ENCODE assay signal across 27 cellular contexts in the genomic region with DNA sequence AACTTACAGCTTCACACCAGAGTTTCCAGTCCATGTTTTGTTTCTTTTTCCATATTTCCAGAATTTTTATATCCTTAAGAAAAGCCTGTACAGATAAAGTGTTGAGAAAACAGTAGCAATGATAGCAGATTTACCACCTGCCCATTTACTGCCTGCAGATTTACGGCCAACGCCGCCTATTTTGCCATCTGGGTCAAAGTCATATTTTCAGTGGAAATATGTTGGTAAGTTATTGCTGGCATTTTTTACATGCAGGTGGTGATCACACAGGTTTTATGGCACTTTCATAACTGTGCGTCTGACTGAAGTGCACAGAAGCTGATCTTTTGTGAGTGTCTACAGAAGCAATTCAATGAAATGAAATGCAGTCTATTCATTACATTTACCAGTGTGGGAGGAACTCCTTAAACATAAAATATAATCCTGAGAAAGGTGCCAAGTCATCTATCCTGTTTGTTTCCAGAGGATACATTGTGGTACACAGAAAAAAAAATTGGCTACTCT.
"Had no signal": no experiment of that assay in that cellular context is flagged by ENCODE, and none has a peak within 500 bp of the region (broad histone marks: within the 10 kb centered on the region; RNA-seq: fewer than 3 reads in every experiment).

No MANE protein-coding gene starts in this region.

- ATAC-seq: activated CD4-positive, alpha-beta T cell treated with anti-CD3 and anti-CD28 coated beads for 36 hours; activated CD8-positive, alpha-beta memory T cell treated with anti-CD3 and anti-CD28 coated beads, Interleukin-2, amount 10 ng/mL, durations not matched to agents 7 days and 5 days; activated CD8-positive, alpha-beta T cell treated with anti-CD3 and anti-CD28 coated beads, Interleukin-2, amount 10 ng/mL, durations not matched to agents 7 days and 5 days; activated naive CD4-positive, alpha-beta T cell treated with anti-CD3 and anti-CD28 coated beads, Interleukin-2, amount 50 U/mL, for 72 hours; esophagus mucosa had no signal

- DNase-seq: activated CD4-positive, alpha-beta memory T cell treated with anti-CD3 and anti-CD28 coated beads for 36 hours; activated CD4-positive, alpha-beta T cell treated with anti-CD3 and anti-CD28 coated beads for 36 hours; activated CD4-positive, alpha-beta T cell treated with anti-CD3 and anti-CD28 coated beads, Interleukin-2, amount 10 ng/mL, durations not matched to agents 24 days and 14 days; activated CD4-positive, CD25-positive, alpha-beta regulatory T cell; activated CD4-positive, CD25-positive, alpha-beta regulatory T cell treated with anti-CD3 and anti-CD28 coated beads, Interleukin-2, amount 50 U/mL, for 72 hours; activated CD8-positive, alpha-beta memory T cell treated with anti-CD3 and anti-CD28 coated beads, Interleukin-2, amount 10 ng/mL, durations not matched to agents 7 days and 5 days; activated CD8-positive, alpha-beta memory T cell treated with anti-CD3 and anti-CD28 coated beads, Interleukin-2, amount 50 U/mL, for 4 hours; activated CD8-positive, alpha-beta T cell treated with anti-CD3 and anti-CD28 coated beads, Interleukin-2, amount 10 ng/mL, durations not matched to agents 7 days and 5 days; activated effector memory CD4-positive, alpha-beta T cell treated with anti-CD3 and anti-CD28 coated beads, Interleukin-2, amount 50 U/mL, for 16 hours; activated naive CD4-positive, alpha-beta T cell treated with anti-CD3 and anti-CD28 coated beads, Interleukin-2, amount 10 ng/mL, durations not matched to agents 7 days and 5 days; activated naive CD8-positive, alpha-beta T cell treated with anti-CD3 and anti-CD28 coated beads, Interleukin-2, amount 10 ng/mL, durations not matched to agents 7 days and 5 days; activated T-cell treated with anti-CD3 and anti-CD28 coated beads, Interleukin-2, amount 50 U/mL, for 1 hour; activated T-cell treated with anti-CD3 and anti-CD28 coated beads, Interleukin-2, amount 50 U/mL, for 48 hours; central memory CD4-positive, alpha-beta T cell; effector memory CD4-positive, alpha-beta T cell; endodermal cell; foreskin fibroblast; head of caudate nucleus; T-helper 2 cell had no signal

- H3K4me3 ChIP-seq: ascending aorta, breast epithelium, cardiac muscle cell, coronary artery, dorsolateral prefrontal cortex had no signal

- H3K27ac ChIP-seq: ascending aorta, breast epithelium, cardiac muscle cell, coronary artery, dorsolateral prefrontal cortex had no signal

- H3K36me3 ChIP-seq: ascending aorta, breast epithelium, cardiac muscle cell had no signal

- H3K4me1 ChIP-seq: ascending aorta, breast epithelium had no signal

- FAIRE-seq: frontal cortex had no signal

- H3K27me3 ChIP-seq: ascending aorta, breast epithelium, cardiac muscle cell, dorsolateral prefrontal cortex had no signal

- H3K9me3 ChIP-seq: ascending aorta, breast epithelium had no signal
